Comparison of ENCODE assay signal across 25 cellular contexts in genomic region chr12:110534811-110535210, GRCh38.
"Had no signal": no experiment of that assay in that cellular context is flagged by ENCODE, and none has a peak within 500 bp of the region (broad histone marks: within the 10 kb centered on the region; RNA-seq: fewer than 3 reads in every experiment).

No MANE protein-coding gene starts in this region.

- H3K27me3 Mint-ChIP-seq: activated naive CD8-positive, alpha-beta T cell treated with anti-CD3 and anti-CD28 coated beads, Interleukin-2, amount 10 ng/mL, durations not matched to agents 7 days and 5 days; naive thymus-derived CD8-positive, alpha-beta T cell; stimulated activated naive CD8-positive, alpha-beta T cell treated with anti-CD3 and anti-CD28 coated beads, Interleukin-15, Interleukin-2, amounts not matched to agents 100 ng/mL and 50 ng/mL, for 24 hours had no signal

- H3K4me3 Mint-ChIP-seq: activated naive CD8-positive, alpha-beta T cell treated with anti-CD3 and anti-CD28 coated beads, Interleukin-2, amount 10 ng/mL, durations not matched to agents 7 days and 5 days; naive thymus-derived CD8-positive, alpha-beta T cell; stimulated activated naive CD8-positive, alpha-beta T cell treated with anti-CD3 and anti-CD28 coated beads, Interleukin-15, Interleukin-2, amounts not matched to agents 100 ng/mL and 50 ng/mL, for 24 hours; T-helper 1 cell treated with Interleukin-12 subunit alpha and Interleukin-12 subunit beta and Interleukin-4 antibody, amounts not matched to agents 30 μg/mL and 1 μg/mL, for 36 hours had no signal

- DNase-seq: activated CD4-positive, alpha-beta T cell treated with anti-CD3 and anti-CD28 coated beads for 4 hours; activated CD4-positive, alpha-beta T cell treated with anti-CD3 and anti-CD28 coated beads, Interleukin-2, amount 50 U/mL, for 48 hours; activated CD4-positive, CD25-positive, alpha-beta regulatory T cell; activated CD8-positive, alpha-beta memory T cell treated with anti-CD3 and anti-CD28 coated beads, Interleukin-2, amount 50 U/mL, for 48 hours; activated naive CD4-positive, alpha-beta T cell treated with Interleukin-2 at 50 U/mL for 16 hours; activated naive CD8-positive, alpha-beta T cell treated with anti-CD3 and anti-CD28 coated beads, Interleukin-2, amount 10 ng/mL, durations not matched to agents 7 days and 5 days; activated T-cell treated with anti-CD3 and anti-CD28 coated beads, Interleukin-2, amount 50 U/mL, for 48 hours; anterior cingulate cortex; body of pancreas; caudate nucleus; effector memory CD4-positive, alpha-beta T cell; head of caudate nucleus; left colon; lower lobe of right lung; mesendoderm; naive thymus-derived CD8-positive, alpha-beta T cell; right cardiac atrium; stimulated activated CD4-positive, alpha-beta T cell treated with anti-CD3 and anti-CD28 coated beads, Interleukin-1b, Interleukin-23, amount 100 ng/mL, for 48 hours had no signal

- H3K27ac Mint-ChIP-seq: activated naive CD8-positive, alpha-beta T cell treated with anti-CD3 and anti-CD28 coated beads, Interleukin-2, amount 10 ng/mL, durations not matched to agents 7 days and 5 days; stimulated activated naive CD8-positive, alpha-beta T cell treated with anti-CD3 and anti-CD28 coated beads, Interleukin-15, Interleukin-2, amounts not matched to agents 100 ng/mL and 50 ng/mL, for 24 hours; T-helper 1 cell treated with Interleukin-12 subunit alpha and Interleukin-12 subunit beta and Interleukin-4 antibody, amounts not matched to agents 30 μg/mL and 1 μg/mL, for 36 hours had no signal

- H3K9me3 ChIP-seq: body of pancreas, lower lobe of right lung, tibial nerve had no signal

- ATAC-seq: body of pancreas; esophagus mucosa; left colon; lower lobe of right lung; naive thymus-derived CD8-positive, alpha-beta T cell; right cardiac atrium had no signal

- FAIRE-seq: frontal cortex, keratinocyte, urothelium cell line had no signal

- H3K9me3 Mint-ChIP-seq: activated naive CD8-positive, alpha-beta T cell treated with anti-CD3 and anti-CD28 coated beads, Interleukin-2, amount 10 ng/mL, durations not matched to agents 7 days and 5 days; naive thymus-derived CD8-positive, alpha-beta T cell; stimulated activated naive CD8-positive, alpha-beta T cell treated with anti-CD3 and anti-CD28 coated beads, Interleukin-15, Interleukin-2, amounts not matched to agents 100 ng/mL and 50 ng/mL, for 24 hours; T-helper 1 cell treated with Interleukin-12 subunit alpha and Interleukin-12 subunit beta and Interleukin-4 antibody, amounts not matched to agents 30 μg/mL and 1 μg/mL, for 36 hours had no signal
